ENCODE assay signal across 14 cellular contexts in the genomic region with DNA sequence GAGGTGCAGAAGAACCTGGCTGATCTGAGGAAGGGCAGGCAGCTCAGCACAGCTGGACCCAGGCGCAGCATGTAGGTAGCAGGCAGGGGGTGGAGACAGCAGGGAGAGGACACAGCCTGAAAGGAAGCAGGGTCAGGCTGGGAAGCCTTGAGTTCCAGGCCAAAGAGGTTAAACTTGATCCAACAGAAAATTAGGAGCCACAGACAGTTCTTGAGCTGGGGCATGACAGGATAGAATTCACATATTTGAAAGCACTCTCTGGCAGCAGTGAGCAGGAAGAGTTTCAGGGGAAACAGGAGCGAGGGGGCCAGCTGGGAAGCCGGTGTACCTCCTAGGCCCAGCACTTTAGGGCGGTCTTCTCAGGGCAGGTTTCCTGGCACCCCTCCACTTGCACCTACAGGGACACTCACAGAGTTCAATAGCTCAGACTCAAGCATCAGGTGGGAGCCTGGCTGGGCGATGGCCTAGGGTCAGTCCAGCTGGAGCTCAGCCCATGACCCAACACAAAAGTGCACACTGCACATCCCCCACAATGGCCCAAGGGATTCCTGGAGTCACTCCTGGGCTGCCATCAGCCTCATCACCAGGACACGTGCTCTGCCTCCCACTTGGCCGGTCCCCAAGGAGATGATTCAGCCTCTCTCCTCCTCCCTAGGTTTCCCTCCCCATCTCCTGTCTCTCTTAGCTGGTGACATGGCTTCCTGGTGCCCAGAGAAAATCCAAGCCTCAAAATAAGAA. TPM values are rescaled to one million over a fixed set of nuclear protein-coding genes. Genes with fewer than 3 reads are reported as not detected.
DNase-seq lines count a peak whose midpoint lies in the region; ATAC-seq and TF ChIP-seq lines count a peak whose summit lies in the region.
"Had no signal": no experiment of that assay in that cellular context is flagged by ENCODE, and none has a peak within 500 bp of the region (broad histone marks: within the 10 kb centered on the region; RNA-seq: fewer than 3 reads in every experiment).

No MANE protein-coding gene starts in this region.

- no peak for TF ChIP-seq CTCF in AG09309 (IDR thresholded peaks at IDR 0.05; ENCODE audit: control insufficient read depth, insufficient read depth, low read depth, low read length, missing control alignments)
- no peak for TF ChIP-seq CTCF in choroid plexus epithelial cell (conservative IDR thresholded peaks at IDR 0.05; ENCODE audit: low read depth, low read length)

- ATAC-seq in GM18868 (IDR thresholded peaks at IDR 0.05; ENCODE audit: unreplicated experiment), result no peak
- ATAC-seq: naive thymus-derived CD8-positive, alpha-beta T cell had no signal

- DNase-seq in AG09309 (ENCODE audit: low read depth), result peak; percentile 46
- peak; percentile 66 for DNase-seq in HS-5 (ENCODE audit: low read depth)
- peak; percentile 73 for DNase-seq in choroid plexus epithelial cell (ENCODE audit: low read depth)
- peak; percentile 79 for DNase-seq in myocyte (ENCODE audit: low read depth)
- no peak for DNase-seq in DMS79 (lab: John Stamatoyannopoulos, UW)
- no peak for DNase-seq in NCI-H2227 (lab: John Stamatoyannopoulos, UW; ENCODE audit: unreplicated experiment)
- DNase-seq in activated CD8-positive, alpha-beta memory T cell treated with anti-CD3 and anti-CD28 coated beads, Interleukin-2, amount 50 U/mL, for 48 hours, result no peak
- DNase-seq: Calu3; glutamatergic neuron; H7; naive thymus-derived CD8-positive, alpha-beta T cell; NCI-H2029; stimulated activated CD4-positive, alpha-beta T cell treated with anti-CD3 and anti-CD28 coated beads, Interleukin-2, amount 100 ng/mL, for 48 hours had no signal

- H3K4me3 ChIP-seq in AG09309 (ENCODE audit: control insufficient read depth, low read depth, low read length) (no peak overlapping the region), choroid plexus epithelial cell (ENCODE audit: low read depth, low read length) (no peak overlapping the region)

RNA-seq across cellular contexts. Expression of a gene that starts 22.7 kb away (rescaled TPM):
- 0.05 TPM in 1 of 2 replicates, not detected in the other for total RNA-seq in myocyte
- 0.06 TPM for polyA plus RNA-seq in myocyte (2012)
- total RNA-seq: Calu3 had no signal

RNA-seq across cellular contexts. Expression of a gene that starts 56.9 kb away (rescaled TPM):
- 0.62 and 0.78 TPM in 2 replicates for total RNA-seq in myocyte
- polyA plus RNA-seq in myocyte (2012), result 1.3 TPM
- total RNA-seq: Calu3 had no signal

Comparison
In these comparisons a context has a peak if more than half of its experiments do, and no peak if none do; other contexts are left out.
1. DNase-seq: peak in AG09309 (single experiment), HS-5 (single experiment), choroid plexus epithelial cell (single experiment) and myocyte (single experiment); none in DMS79 (single experiment), NCI-H2227 (single experiment) and activated CD8-positive, alpha-beta memory T cell treated with anti-CD3 and anti-CD28 coated beads, Interleukin-2, amount 50 U/mL, for 48 hours (single experiment).